ENCODE assay signal across 1 cellular context in genomic region chr16:85288869-85289660, GRCh38.
TF ChIP-seq lines count a peak whose summit lies in the region.

No MANE protein-coding gene starts in this region.

TF ChIP-seq in HepG2, 621 proteins besides CTCF, POLR2A, EP300 and RAD21 (continued from another document and continues in another):
- TF ChIP-seq ZSCAN31 (CRISPR knock-in tag; IDR thresholded peaks at IDR 0.05; ENCODE audit: low read depth) (peak; percentile 77; the same call in 1 of the 2 replicates), JUND (CRISPR knock-in tag; IDR thresholded peaks at IDR 0.05) (peak; percentile 76), IRF2 (CRISPR knock-in tag; IDR thresholded peaks at IDR 0.05) (peak; percentile 77; the same call in 1 of the 2 replicates), HBP1 (CRISPR knock-in tag; IDR thresholded peaks at IDR 0.05; ENCODE audit: low read depth) (no peak), HNF4G (IDR thresholded peaks at IDR 0.05; ENCODE audit: borderline replicate concordance, low read depth, low read length) (peak; percentile 93), HNF4G (CRISPR knock-in tag; IDR thresholded peaks at IDR 0.05; ENCODE audit: borderline replicate concordance, low read depth) (peak; percentile 98), RELA (CRISPR knock-in tag; IDR thresholded peaks at IDR 0.05) (no peak), EED (CRISPR knock-in tag; IDR thresholded peaks at IDR 0.05) (peak; percentile 38; the same call in 1 of the 2 replicates), ZNF691 (CRISPR knock-in tag; IDR thresholded peaks at IDR 0.05; ENCODE audit: borderline replicate concordance, low read depth) (peak; percentile 73; the same call in 1 of the 2 replicates), THAP11 (CRISPR knock-in tag; IDR thresholded peaks at IDR 0.05) (peak; percentile 75; the same call in 1 of the 2 replicates), GMEB1 (CRISPR knock-in tag; IDR thresholded peaks at IDR 0.05; ENCODE audit: borderline replicate concordance) (peak; percentile 63; the same call in 1 of the 2 replicates), ZNF556 (CRISPR knock-in tag; IDR thresholded peaks at IDR 0.05; ENCODE audit: borderline replicate concordance) (peak; percentile 96), ZMAT3 (CRISPR knock-in tag; conservative IDR thresholded peaks at IDR 0.05) (peak; percentile 85; the same call in 1 of the 2 replicates), DNMT3B (CRISPR knock-in tag; conservative IDR thresholded peaks at IDR 0.05) (no peak), HIC2 (CRISPR knock-in tag; IDR thresholded peaks at IDR 0.05; ENCODE audit: low read depth) (peak; percentile 91), ZNF260 (CRISPR knock-in tag; IDR thresholded peaks at IDR 0.05; ENCODE audit: borderline replicate concordance, low read depth) (no peak), ZEB1 (IDR thresholded peaks at IDR 0.05; ENCODE audit: insufficient replicate concordance, low read depth) (peak; percentile 99), ZNF776 (CRISPR knock-in tag; IDR thresholded peaks at IDR 0.05) (peak; percentile 37; the same call in 1 of the 2 replicates), RORA (CRISPR knock-in tag; IDR thresholded peaks at IDR 0.05) (no peak), SKI (IDR thresholded peaks at IDR 0.05; ENCODE audit: partially characterized antibody) (peak; percentile 79), HDAC1 (CRISPR knock-in tag; IDR thresholded peaks at IDR 0.05) (peak; percentile 90), CEBPZ (IDR thresholded peaks at IDR 0.05; ENCODE audit: low read length) (no peak), ZNF280D (CRISPR knock-in tag; IDR thresholded peaks at IDR 0.05) (peak; percentile 88; the same call in 1 of the 2 replicates), ZNF615 (CRISPR knock-in tag; IDR thresholded peaks at IDR 0.05; ENCODE audit: borderline replicate concordance) (no peak), ZNF510 (CRISPR knock-in tag; IDR thresholded peaks at IDR 0.05; ENCODE audit: low read depth) (peak; percentile 89), TBP (CRISPR knock-in tag; IDR thresholded peaks at IDR 0.05) (no peak), POGK (CRISPR knock-in tag; conservative IDR thresholded peaks at IDR 0.05) (peak; percentile 85), ISX (CRISPR knock-in tag; conservative IDR thresholded peaks at IDR 0.05) (no peak), ATF6 (CRISPR knock-in tag; conservative IDR thresholded peaks at IDR 0.05) (no peak), MIER3 (CRISPR knock-in tag; IDR thresholded peaks at IDR 0.05; ENCODE audit: borderline replicate concordance) (peak; percentile 91; the same call in 1 of the 2 replicates), POGZ (CRISPR knock-in tag; IDR thresholded peaks at IDR 0.05) (peak; percentile 83), PHF21A (CRISPR knock-in tag; IDR thresholded peaks at IDR 0.05) (peak; percentile 96), ZSCAN25 (CRISPR knock-in tag; IDR thresholded peaks at IDR 0.05) (peak; percentile 87), TCF7 (IDR thresholded peaks at IDR 0.05; ENCODE audit: low read depth) (peak; percentile 66), ZNF503 (CRISPR knock-in tag; IDR thresholded peaks at IDR 0.05) (peak; percentile 87), PCBP2 (optimal IDR thresholded peaks at IDR 0.05; ENCODE audit: low read depth, low read length, poor library complexity, severe bottlenecking) (no peak), ZNF639 (CRISPR knock-in tag; conservative IDR thresholded peaks at IDR 0.05) (0 out of 2 replicates have a peak, but pooled peaks have one; percentile 47)
